ENCODE assay signal across 17 cellular contexts in the genomic region with DNA sequence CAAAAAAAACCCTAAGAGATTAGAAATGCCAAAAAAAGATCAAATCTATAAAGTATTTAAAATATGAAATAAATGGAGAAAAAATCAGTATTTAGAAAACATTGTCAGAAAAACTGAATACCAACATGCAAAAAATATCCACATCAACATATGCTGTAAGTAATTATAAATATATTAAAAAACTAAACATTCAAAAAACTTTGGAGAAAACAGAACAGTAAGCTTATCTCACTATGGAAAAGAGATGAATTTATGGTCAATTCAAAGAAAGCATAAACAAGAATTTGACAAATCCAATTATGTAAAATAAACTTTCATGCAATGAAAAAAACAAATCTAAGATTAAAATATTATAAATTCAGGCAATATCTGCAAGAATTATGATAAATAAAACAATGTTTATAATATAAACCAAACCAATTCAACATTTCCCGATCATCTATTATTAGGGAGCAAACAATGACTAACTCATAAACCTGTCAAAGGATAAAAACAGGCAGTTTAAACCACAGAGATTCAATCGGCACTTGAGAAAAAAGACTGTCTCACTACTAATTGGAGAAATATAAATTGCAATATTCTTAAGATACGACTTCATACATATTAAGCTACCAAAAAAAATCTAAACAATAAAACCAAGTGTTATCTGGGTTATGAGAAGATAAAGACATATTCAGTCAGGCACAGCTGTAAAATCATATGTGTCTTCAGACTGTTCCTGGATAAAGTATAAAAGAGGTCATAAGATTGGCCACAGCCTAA. TPM values are rescaled to one million over a fixed set of nuclear protein-coding genes. Genes with fewer than 3 reads are reported as not detected.
DNase-seq lines count a peak whose midpoint lies in the region; ATAC-seq, FAIRE-seq and TF ChIP-seq lines count a peak whose summit lies in the region.
"Had no signal": no experiment of that assay in that cellular context is flagged by ENCODE, and none has a peak within 500 bp of the region (broad histone marks: within the 10 kb centered on the region; RNA-seq: fewer than 3 reads in every experiment).

No MANE protein-coding gene starts in this region.

- intact Hi-C loops in cardiac septum (cut with DNase I): no loop called here

- H3K9me3 ChIP-seq in T-helper 17 cell (ENCODE audit: control insufficient read depth, low read length, poor library complexity, severe bottlenecking): no peaks in the 10 kb centered on the region
- H3K9me3 ChIP-seq: HAP-1, heart right ventricle had no signal

- no peak overlapping the region for H3K4me3 ChIP-seq in ACC112 (ENCODE audit: low read depth, low read length)
- H3K4me3 ChIP-seq: cardiac muscle cell, HAP-1, heart right ventricle, lung, skin epidermis had no signal

- no peak for DNase-seq in HFFc6
- no peak for DNase-seq in frontal cortex (ENCODE audit: low spot score in 2 of 2)
- no peak for DNase-seq in cardiac septum (ENCODE audit: low spot score)
- no peak for DNase-seq in stimulated activated naive CD4-positive, alpha-beta T cell (lab: John Stamatoyannopoulos, UW)
- DNase-seq in T-helper 17 cell: no peak
- DNase-seq: heart right ventricle; NCI-H1436; NCI-H82; stimulated activated CD4-positive, alpha-beta T cell treated with anti-CD3 and anti-CD28 coated beads, Interleukin-4, amount 100 ng/mL, for 24 hours had no signal

- H3K27me3 ChIP-seq in ACC112 (ENCODE audit: insufficient read depth, low read length): no peaks in the 10 kb centered on the region
- H3K27me3 ChIP-seq: cardiac muscle cell, heart right ventricle had no signal

- no peaks in the 10 kb centered on the region; the same call in 1 of the 2 replicates for H3K36me3 ChIP-seq in ACC112 (ENCODE audit: insufficient read depth, low read length)
- H3K36me3 ChIP-seq: cardiac muscle cell, HAP-1 had no signal

- H3K4me1 Mint-ChIP-seq in HFFc6 (ENCODE audit: low read depth) (peaks cover 49% of the 10 kb centered on the region), T-helper 17 cell (peaks cover 14% of the 10 kb centered on the region)

- peaks cover 5% of the 10 kb centered on the region; the same call in 1 of the 2 replicates for H3K36me3 Mint-ChIP-seq in HFFc6 (ENCODE audit: low read depth)
- H3K36me3 Mint-ChIP-seq in T-helper 17 cell (ENCODE audit: low read depth): peaks cover 2% of the 10 kb centered on the region

- no peak for ATAC-seq in GM18870 (IDR thresholded peaks at IDR 0.05; ENCODE audit: unreplicated experiment)
- ATAC-seq in T-helper 17 cell: no peak
- ATAC-seq: heart right ventricle had no signal

- peak overlapping the region; percentile 23 for H3K27ac ChIP-seq in ACC112 (ENCODE audit: low read depth, low read length)
- H3K27ac ChIP-seq: cardiac muscle cell, heart right ventricle had no signal

- FAIRE-seq in TTC549 (lab: Jason Lieb, UNC) (peak; percentile 73), frontal cortex (lab: Jason Lieb, UNC) (peak; percentile 92)
- FAIRE-seq: urothelium cell line had no signal

- H3K27ac Mint-ChIP-seq in HFFc6 (peak overlapping the region; percentile 96), T-helper 17 cell (no peak overlapping the region)

- H3K4me3 Mint-ChIP-seq in HFFc6 (peak overlapping the region; percentile 86), T-helper 17 cell (no peak overlapping the region)

- H3K79me2 ChIP-seq in ACC112 (ENCODE audit: control insufficient read depth, insufficient read depth, low read length, unreplicated experiment): peaks cover 61% of the 10 kb centered on the region

- no peak for TF ChIP-seq CTCF in HFFc6 (IDR thresholded peaks at IDR 0.05)

- H3K27me3 Mint-ChIP-seq in HFFc6 (ENCODE audit: insufficient read depth) (no peaks in the 10 kb centered on the region; the same call in 1 of the 2 replicates), T-helper 17 cell (no peaks in the 10 kb centered on the region)

- peak overlapping the region; percentile 41 for H2AFZ ChIP-seq in ACC112 (ENCODE audit: low read length, unreplicated experiment)

- H3K9me3 Mint-ChIP-seq in HFFc6: no peaks in the 10 kb centered on the region

- peaks cover 33% of the 10 kb centered on the region for H3K4me1 ChIP-seq in ACC112 (ENCODE audit: control insufficient read depth, insufficient read depth, low read length, unreplicated experiment)

RNA-seq across cellular contexts. Expression of gene EYA3, which starts 21.8 kb away (rescaled TPM):
- total RNA-seq in HFFc6 (2021; fragmentation: NEBNext Ultra II Directional; extraction: Animal tissue kit (Norgen Biotek cat#: 25700)): 10 to 100 TPM; 24.2 to 31.3 (median 27.8) TPM
- total RNA-seq in frontal cortex: 9.4 TPM
- total RNA-seq in cardiac septum: 15.9 TPM
- total RNA-seq in T-helper 17 cell: 10 to 100 TPM; 12.5 to 13.8 TPM
